In the genomic region with DNA sequence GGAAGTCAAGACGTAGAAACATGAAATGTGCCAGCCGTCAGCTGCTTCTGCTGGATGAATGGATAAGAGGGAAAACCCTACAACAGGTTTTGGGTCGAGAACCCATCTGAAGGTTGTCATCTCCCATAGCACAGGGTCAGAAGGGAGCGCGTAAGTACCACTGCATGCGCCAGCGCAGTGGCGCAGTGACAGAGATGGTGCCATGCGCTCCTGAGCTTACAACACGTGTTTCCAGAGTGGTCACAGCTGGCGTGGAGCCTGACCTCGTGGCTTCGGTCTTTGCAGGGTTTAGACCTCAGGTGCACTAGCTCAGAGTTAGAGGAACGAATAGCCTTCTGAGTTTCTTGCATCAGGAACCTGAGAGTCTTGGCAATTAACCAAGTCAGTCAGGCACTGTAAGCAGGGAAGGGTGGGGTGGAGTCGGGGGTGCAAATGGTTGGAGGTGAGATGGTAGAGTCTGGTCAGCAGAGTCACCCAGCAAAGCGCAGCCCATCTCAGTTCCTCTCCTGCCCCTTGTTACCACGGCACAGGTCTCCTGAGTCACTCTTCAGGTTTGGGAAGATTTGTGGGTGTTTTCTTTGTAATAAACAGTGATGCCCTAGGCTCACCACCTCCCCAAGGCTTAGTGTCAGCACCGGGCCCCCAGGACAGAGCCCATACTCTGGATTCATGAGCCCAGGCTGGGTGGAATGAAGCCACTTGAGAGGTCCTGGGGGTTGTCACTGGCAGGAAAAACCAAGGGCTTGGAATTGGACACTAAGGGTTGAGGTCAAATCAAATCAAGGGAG, we compare ENCODE assay signal across 1 cellular context.
TF ChIP-seq lines count a peak whose summit lies in the region.

No MANE protein-coding gene starts in this region.

TF ChIP-seq in GM12878, 131 proteins besides CTCF, POLR2A, EP300 and RAD21:
- no peak for TF ChIP-seq NR2C2 (IDR thresholded peaks at IDR 0.05; ENCODE audit: borderline replicate concordance, control insufficient read depth, insufficient read length, low read depth)
- TF ChIP-seq JUND (IDR thresholded peaks at IDR 0.05; ENCODE audit: low read depth, low read length): no peak
- TF ChIP-seq, protein P1, sequence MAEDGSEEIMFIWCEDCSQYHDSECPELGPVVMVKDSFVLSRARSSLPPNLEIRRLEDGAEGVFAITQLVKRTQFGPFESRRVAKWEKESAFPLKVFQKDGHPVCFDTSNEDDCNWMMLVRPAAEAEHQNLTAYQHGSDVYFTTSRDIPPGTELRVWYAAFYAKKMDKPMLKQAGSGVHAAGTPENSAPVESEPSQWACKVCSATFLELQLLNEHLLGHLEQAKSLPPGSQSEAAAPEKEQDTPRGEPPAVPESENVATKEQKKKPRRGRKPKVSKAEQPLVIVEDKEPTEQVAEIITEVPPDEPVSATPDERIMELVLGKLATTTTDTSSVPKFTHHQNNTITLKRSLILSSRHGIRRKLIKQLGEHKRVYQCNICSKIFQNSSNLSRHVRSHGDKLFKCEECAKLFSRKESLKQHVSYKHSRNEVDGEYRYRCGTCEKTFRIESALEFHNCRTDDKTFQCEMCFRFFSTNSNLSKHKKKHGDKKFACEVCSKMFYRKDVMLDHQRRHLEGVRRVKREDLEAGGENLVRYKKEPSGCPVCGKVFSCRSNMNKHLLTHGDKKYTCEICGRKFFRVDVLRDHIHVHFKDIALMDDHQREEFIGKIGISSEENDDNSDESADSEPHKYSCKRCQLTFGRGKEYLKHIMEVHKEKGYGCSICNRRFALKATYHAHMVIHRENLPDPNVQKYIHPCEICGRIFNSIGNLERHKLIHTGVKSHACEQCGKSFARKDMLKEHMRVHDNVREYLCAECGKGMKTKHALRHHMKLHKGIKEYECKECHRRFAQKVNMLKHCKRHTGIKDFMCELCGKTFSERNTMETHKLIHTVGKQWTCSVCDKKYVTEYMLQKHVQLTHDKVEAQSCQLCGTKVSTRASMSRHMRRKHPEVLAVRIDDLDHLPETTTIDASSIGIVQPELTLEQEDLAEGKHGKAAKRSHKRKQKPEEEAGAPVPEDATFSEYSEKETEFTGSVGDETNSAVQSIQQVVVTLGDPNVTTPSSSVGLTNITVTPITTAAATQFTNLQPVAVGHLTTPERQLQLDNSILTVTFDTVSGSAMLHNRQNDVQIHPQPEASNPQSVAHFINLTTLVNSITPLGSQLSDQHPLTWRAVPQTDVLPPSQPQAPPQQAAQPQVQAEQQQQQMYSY (CRISPR knock-in tag; IDR thresholded peaks at IDR 0.05): no peak
- TF ChIP-seq, protein P2, sequence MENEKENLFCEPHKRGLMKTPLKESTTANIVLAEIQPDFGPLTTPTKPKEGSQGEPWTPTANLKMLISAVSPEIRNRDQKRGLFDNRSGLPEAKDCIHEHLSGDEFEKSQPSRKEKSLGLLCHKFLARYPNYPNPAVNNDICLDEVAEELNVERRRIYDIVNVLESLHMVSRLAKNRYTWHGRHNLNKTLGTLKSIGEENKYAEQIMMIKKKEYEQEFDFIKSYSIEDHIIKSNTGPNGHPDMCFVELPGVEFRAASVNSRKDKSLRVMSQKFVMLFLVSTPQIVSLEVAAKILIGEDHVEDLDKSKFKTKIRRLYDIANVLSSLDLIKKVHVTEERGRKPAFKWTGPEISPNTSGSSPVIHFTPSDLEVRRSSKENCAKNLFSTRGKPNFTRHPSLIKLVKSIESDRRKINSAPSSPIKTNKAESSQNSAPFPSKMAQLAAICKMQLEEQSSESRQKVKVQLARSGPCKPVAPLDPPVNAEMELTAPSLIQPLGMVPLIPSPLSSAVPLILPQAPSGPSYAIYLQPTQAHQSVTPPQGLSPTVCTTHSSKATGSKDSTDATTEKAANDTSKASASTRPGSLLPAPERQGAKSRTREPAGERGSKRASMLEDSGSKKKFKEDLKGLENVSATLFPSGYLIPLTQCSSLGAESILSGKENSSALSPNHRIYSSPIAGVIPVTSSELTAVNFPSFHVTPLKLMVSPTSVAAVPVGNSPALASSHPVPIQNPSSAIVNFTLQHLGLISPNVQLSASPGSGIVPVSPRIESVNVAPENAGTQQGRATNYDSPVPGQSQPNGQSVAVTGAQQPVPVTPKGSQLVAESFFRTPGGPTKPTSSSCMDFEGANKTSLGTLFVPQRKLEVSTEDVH (IDR thresholded peaks at IDR 0.05; ENCODE audit: low read depth, partially characterized antibody): no peak
- TF ChIP-seq SRF (IDR thresholded peaks at IDR 0.05; ENCODE audit: low read depth in 2 of 2, low read length in 2 of 2): no peak
- TF ChIP-seq, protein P3, sequence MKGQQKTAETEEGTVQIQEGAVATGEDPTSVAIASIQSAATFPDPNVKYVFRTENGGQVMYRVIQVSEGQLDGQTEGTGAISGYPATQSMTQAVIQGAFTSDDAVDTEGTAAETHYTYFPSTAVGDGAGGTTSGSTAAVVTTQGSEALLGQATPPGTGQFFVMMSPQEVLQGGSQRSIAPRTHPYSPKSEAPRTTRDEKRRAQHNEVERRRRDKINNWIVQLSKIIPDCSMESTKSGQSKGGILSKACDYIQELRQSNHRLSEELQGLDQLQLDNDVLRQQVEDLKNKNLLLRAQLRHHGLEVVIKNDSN (IDR thresholded peaks at IDR 0.05; ENCODE audit: borderline replicate concordance, extremely low read length, insufficient read depth, low read depth, low read length): no peak
- TF ChIP-seq, protein P4, sequence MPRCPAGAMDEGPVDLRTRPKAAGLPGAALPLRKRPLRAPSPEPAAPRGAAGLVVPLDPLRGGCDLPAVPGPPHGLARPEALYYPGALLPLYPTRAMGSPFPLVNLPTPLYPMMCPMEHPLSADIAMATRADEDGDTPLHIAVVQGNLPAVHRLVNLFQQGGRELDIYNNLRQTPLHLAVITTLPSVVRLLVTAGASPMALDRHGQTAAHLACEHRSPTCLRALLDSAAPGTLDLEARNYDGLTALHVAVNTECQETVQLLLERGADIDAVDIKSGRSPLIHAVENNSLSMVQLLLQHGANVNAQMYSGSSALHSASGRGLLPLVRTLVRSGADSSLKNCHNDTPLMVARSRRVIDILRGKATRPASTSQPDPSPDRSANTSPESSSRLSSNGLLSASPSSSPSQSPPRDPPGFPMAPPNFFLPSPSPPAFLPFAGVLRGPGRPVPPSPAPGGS (IDR thresholded peaks at IDR 0.05; ENCODE audit: borderline replicate concordance, insufficient read depth, low read depth, low read length, poor library complexity, severe bottlenecking): no peak
- TF ChIP-seq BHLHE40 (IDR thresholded peaks at IDR 0.05; ENCODE audit: borderline replicate concordance in 1 of 2, low read depth in 2 of 2, low read length in 1 of 2): no peak
- no peak for TF ChIP-seq KAT2A (conservative IDR thresholded peaks at IDR 0.05; ENCODE audit: control insufficient read depth, low read depth, low read length)
